Comparison of ENCODE assay signal across 8 cellular contexts in the genomic region with DNA sequence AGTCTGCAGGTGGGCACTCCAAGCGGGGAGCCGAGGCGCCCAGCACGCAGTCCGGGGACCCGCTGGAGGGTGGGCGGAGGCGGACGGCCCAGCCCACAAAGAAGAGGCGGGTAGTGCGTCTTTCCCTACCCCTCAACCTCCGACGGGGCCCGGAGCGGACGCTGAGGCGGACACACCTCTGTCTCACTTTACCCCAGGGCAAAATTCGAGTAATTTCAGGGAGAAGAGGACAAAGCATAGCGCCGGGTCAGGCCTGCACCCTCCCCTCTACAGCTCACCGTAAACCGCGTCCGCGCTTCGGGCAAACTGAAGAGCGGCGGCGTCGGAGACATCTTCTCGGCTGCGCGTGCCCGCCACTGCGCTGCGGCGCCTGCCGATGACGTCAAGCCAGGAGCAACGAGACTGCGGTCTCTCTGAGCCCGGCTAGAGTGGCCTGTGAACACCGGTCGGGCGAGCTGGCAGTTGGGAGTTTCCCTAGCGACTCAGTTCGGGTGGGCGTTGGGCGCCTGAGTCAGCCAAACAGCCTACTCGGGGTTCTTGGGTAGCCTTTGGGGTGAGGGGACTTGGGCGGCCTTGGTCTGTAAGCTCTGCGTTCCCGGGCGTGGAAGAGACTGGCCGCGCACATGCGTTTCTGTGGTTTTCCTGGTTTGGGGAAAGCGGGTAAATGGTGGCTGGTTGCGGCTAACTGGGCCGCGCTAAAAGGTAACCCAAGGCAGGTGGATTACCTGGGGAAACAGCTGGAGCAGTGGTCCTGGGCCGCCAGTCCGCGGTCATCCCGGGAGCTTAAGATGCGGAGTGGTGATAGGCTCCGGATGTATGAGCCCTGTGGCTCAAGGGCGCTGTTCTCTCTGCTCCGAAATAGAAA. TPM values are rescaled to one million over a fixed set of nuclear protein-coding genes. Genes with fewer than 3 reads are reported as not detected.
A peak's percentile ranks its signal among the peaks of the same experiment; 100 is the strongest.
DNase-seq lines count a peak whose midpoint lies in the region; ATAC-seq and TF ChIP-seq lines count a peak whose summit lies in the region.

A gene with protein sequence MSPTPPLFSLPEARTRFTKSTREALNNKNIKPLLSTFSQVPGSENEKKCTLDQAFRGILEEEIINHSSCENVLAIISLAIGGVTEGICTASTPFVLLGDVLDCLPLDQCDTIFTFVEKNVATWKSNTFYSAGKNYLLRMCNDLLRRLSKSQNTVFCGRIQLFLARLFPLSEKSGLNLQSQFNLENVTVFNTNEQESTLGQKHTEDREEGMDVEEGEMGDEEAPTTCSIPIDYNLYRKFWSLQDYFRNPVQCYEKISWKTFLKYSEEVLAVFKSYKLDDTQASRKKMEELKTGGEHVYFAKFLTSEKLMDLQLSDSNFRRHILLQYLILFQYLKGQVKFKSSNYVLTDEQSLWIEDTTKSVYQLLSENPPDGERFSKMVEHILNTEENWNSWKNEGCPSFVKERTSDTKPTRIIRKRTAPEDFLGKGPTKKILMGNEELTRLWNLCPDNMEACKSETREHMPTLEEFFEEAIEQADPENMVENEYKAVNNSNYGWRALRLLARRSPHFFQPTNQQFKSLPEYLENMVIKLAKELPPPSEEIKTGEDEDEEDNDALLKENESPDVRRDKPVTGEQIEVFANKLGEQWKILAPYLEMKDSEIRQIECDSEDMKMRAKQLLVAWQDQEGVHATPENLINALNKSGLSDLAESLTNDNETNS (minus strand): TSS at position 360 of the 865 bp plus-strand sequence. CDS start 28 bp downstream, at position 332.

- TF ChIP-seq EP300 in ovary (IDR thresholded peaks at IDR 0.05), result no peak

- DNase-seq in NCI-H128 (lab: John Stamatoyannopoulos, UW; ENCODE audit: unreplicated experiment) (peak; percentile 90), SW 1271 (lab: John Stamatoyannopoulos, UW) (peak; percentile 68 to 73), Right ventricle myocardium inferior (ENCODE audit: missing footprints) (peak; percentile 97), ovary (peak; percentile 91 to 95 (median 92))
- peak; percentile 95 for DNase-seq in activated naive CD8-positive, alpha-beta T cell treated with anti-CD3 and anti-CD28 coated beads, Interleukin-2, amount 50 U/mL, for 16 hours (ENCODE audit: low read depth, low spot score)

- H3K27ac ChIP-seq in ovary (peak within 1 kb of the TSS; percentile 73 to 83), thymus (ENCODE audit: low read depth) (peak within 1 kb of the TSS; percentile 94)

- no peak for TF ChIP-seq CTCF in GM12875 (IDR thresholded peaks at IDR 0.05; ENCODE audit: borderline replicate concordance, insufficient read depth, low read depth, low read length)
- peak in 2 of 3 donors; percentile 15 to 25 for TF ChIP-seq CTCF in ovary (IDR thresholded peaks at IDR 0.05)

- H3K4me3 ChIP-seq in GM12875 (ENCODE audit: low read depth, low read length) (peak within 1 kb of the TSS; percentile 85), ovary (peak within 1 kb of the TSS; percentile 70), thymus (ENCODE audit: low read length) (peak within 1 kb of the TSS; percentile 97)

- H3K27me3 ChIP-seq in ovary (no peaks in the 10 kb centered on the region), thymus (ENCODE audit: control insufficient read depth, insufficient read depth) (no peaks in the 10 kb centered on the region)

- peaks cover 9% of the 10 kb centered on the region for H3K4me1 ChIP-seq in ovary (ENCODE audit: insufficient read depth)
- peaks cover 10% of the 10 kb centered on the region for H3K4me1 ChIP-seq in thymus (ENCODE audit: control insufficient read depth, insufficient read depth, low read length)

- ATAC-seq in HG02759 (IDR thresholded peaks at IDR 0.05; ENCODE audit: unreplicated experiment) (peak; percentile 93), Right ventricle myocardium inferior (peak; percentile 98)

- peak; percentile 76 for TF ChIP-seq POLR2A in ovary (IDR thresholded peaks at IDR 0.05)

- no peaks in the 10 kb centered on the region for H3K9me3 ChIP-seq in ovary
- H3K9me3 ChIP-seq in thymus (ENCODE audit: control insufficient read depth), result no peaks in the 10 kb centered on the region

- WGBS in ovary, 3 donors, result 0 to 1% (median 0%) methylated on average over 39 to 69 of the region's 69 CpGs
- under 1% methylated on average over 69 of the region's 69 CpGs for WGBS in thymus

- intact Hi-C loops in Right ventricle myocardium inferior (cut with DNase I), result loop anchor here (5.0 to 10.0 kb wide), 2 partner anchors 57 to 111 kb away; a partner anchor contains a TSS
- intact Hi-C loops in ovary (cut with DNase I), result no loop called here

- no peaks in the 10 kb centered on the region for H3K36me3 ChIP-seq in ovary
- H3K36me3 ChIP-seq in thymus (ENCODE audit: control insufficient read depth, insufficient read depth), result peaks cover 3% of the 10 kb centered on the region

RNA-seq across cellular contexts. Expression of the gene that starts here (rescaled TPM):
- total RNA-seq in Right ventricle myocardium inferior (12.7 TPM), ovary (10 to 100 TPM; 25.6 to 46.0 (median 38.0) TPM)
- polyA plus RNA-seq in ovary (10 to 100 TPM; 19.3 to 28.7 TPM), thymus (90.5 TPM)

Comparison
In these comparisons a context has a peak if more than half of its experiments do, and no peak if none do; other contexts are left out.
1. Peak in every context shown above with its lines: DNase-seq, ATAC-seq, H3K4me3 ChIP-seq and H3K27ac ChIP-seq.